ENCODE assay signal across 22 cellular contexts in the genomic region with DNA sequence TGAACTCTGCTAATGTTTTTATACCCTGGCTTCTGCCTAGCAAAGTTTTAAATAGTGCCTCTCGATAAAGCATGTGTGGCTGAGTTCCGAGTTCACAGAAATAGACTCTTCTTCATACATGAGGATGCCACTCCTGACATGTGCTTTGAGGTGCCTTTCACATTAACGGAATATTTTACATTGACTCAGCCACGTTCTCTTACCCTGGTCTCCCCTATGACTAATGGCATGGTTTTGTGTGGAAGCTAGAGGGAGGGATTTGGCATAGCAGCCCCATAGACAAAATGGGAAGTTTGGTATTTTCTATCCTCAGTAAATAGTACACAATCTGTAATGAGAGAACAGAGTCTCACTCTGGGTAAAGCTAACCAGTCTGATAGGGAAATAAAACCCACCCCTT.
"Had no signal": no experiment of that assay in that cellular context is flagged by ENCODE, and none has a peak within 500 bp of the region (broad histone marks: within the 10 kb centered on the region; RNA-seq: fewer than 3 reads in every experiment).

No MANE protein-coding gene starts in this region.

- H3K9me3 ChIP-seq: SJCRH30 had no signal

- H3K27me3 ChIP-seq: cardiac muscle cell, SJCRH30 had no signal

- DNase-seq: activated CD4-positive, alpha-beta T cell treated with anti-CD3 and anti-CD28 coated beads, Interleukin-2, amount 10 ng/mL, durations not matched to agents 24 days and 14 days; activated CD4-positive, alpha-beta T cell treated with anti-CD3 and anti-CD28 coated beads, Interleukin-2, amount 50 U/mL, for 4 hours; activated CD8-positive, alpha-beta T cell treated with anti-CD3 and anti-CD28 coated beads for 36 hours; activated gamma-delta T cell; activated naive CD4-positive, alpha-beta T cell treated with Interleukin-2 at 50 U/mL for 16 hours; activated naive CD8-positive, alpha-beta T cell treated with anti-CD3 and anti-CD28 coated beads, Interleukin-2, amount 10 ng/mL, durations not matched to agents 7 days and 5 days; activated T-cell treated with anti-CD3 and anti-CD28 coated beads, Interleukin-2, amount 50 U/mL, for 24 hours; amygdala; NCI-H1048; NCI-H1105 treated with DMSO at 0.1 percent for 48 hours; NCI-H1436; NCI-H1694; NCI-H1930; NCI-H2081 treated with DMSO at 0.1 percent for 48 hours; NCI-H226; NCI-H524 treated with DMSO at 0.1 percent for 48 hours; SHP77; SJCRH30 had no signal

- ATAC-seq: activated CD8-positive, alpha-beta T cell treated with anti-CD3 and anti-CD28 coated beads for 36 hours; Panc1 had no signal

- FAIRE-seq: TTC549 had no signal

- H3K36me3 ChIP-seq: cardiac muscle cell, SJCRH30 had no signal

- H3K4me3 ChIP-seq: cardiac muscle cell, SJCRH30, SK-N-MC had no signal

- H3K27ac ChIP-seq: cardiac muscle cell, SJCRH30, SK-N-MC had no signal
